In the genomic region with DNA sequence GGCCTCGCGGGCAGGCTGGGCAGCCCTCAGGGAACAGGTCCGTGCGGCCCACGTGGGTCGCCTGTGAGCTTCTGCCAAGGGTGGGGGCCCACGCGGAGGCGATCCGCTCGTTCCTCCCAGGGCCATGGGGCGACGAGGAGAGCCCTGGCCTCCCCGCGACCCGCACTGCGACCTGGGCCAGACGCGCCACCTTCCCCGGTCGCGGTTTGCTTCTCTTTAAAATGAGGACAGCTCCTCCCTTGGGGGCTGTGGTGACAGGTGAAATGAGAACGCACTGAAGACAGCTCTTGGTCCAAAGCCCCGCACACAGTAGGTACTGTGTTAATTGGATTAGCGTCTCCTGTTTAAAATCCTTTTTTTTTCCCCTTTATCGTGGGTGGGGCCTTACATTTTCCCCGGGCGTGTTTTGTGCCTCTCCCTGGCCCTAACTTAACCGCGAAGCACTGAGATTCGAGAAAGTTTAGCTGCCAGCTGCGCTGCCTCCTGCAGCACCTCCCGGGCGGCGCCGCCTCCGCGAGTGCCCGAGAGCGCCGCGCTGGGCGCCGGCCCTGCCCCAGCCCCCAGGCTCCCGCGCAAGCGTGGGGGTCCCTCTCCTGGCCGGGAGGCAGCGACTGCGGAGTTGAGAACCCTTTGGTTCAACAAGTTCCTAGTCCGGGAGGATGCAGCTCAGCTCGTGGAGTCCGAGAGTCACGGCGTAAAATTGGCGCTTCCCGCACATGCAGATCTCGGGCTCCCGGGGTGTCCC, we compare ENCODE assay signal across 8 cellular contexts. TPM values are rescaled to one million over a fixed set of nuclear protein-coding genes. Genes with fewer than 3 reads are reported as not detected.
A peak's percentile ranks its signal among the peaks of the same experiment; 100 is the strongest.
DNase-seq lines count a peak whose midpoint lies in the region; ATAC-seq and TF ChIP-seq lines count a peak whose summit lies in the region.

No MANE protein-coding gene starts in this region.

- peak overlapping the region; percentile 67 for H3K4me3 ChIP-seq in A673 (ENCODE audit: low read depth, low read length, poor library complexity, severe bottlenecking)
- peak overlapping the region; percentile 82 to 95 for H3K4me3 ChIP-seq in mesenchymal stem cell (ENCODE audit: insufficient read depth in 1 of 2, low read depth in 1 of 2, low read length in 2 of 2)

- H3K4me1 Mint-ChIP-seq in activated CD4-positive, alpha-beta T cell treated with anti-CD3 and anti-CD28 coated beads, Interleukin-2, amount 10 ng/mL, durations not matched to agents 7 days and 5 days, result peaks cover 69% of the 10 kb centered on the region
- H3K4me1 Mint-ChIP-seq in effector memory CD8-positive, alpha-beta T cell (ENCODE audit: low read depth in 2 of 2), result peaks cover 48 to 49% of the 10 kb centered on the region in 2 donors
- H3K4me1 Mint-ChIP-seq in stimulated activated naive CD8-positive, alpha-beta T cell treated with anti-CD3 and anti-CD28 coated beads, Interleukin-15, Interleukin-2, amounts not matched to agents 100 ng/mL and 50 ng/mL, for 24 hours (ENCODE audit: low read depth), result peaks cover 79% of the 10 kb centered on the region

- no peak overlapping the region for H2AFZ ChIP-seq in mesenchymal stem cell (ENCODE audit: low read depth, low read length)

- peak overlapping the region; percentile 99 for H3K4me2 ChIP-seq in mesenchymal stem cell (ENCODE audit: low read length, poor library complexity, severe bottlenecking)

- no peak overlapping the region for H2AK5ac ChIP-seq in mesenchymal stem cell (ENCODE audit: low read length, severe bottlenecking)

- H3K27ac ChIP-seq in A673 (ENCODE audit: low read depth, low read length, poor library complexity, severe bottlenecking), result no peak overlapping the region
- H3K27ac ChIP-seq in mesenchymal stem cell (ENCODE audit: low read length, poor library complexity, severe bottlenecking), result no peak overlapping the region

- no peak; the same call in 1 of the 2 replicates for TF ChIP-seq CTCF in A673 (conservative IDR thresholded peaks at IDR 0.05; ENCODE audit: low read depth, low read length)

- H4K8ac ChIP-seq in mesenchymal stem cell (ENCODE audit: low read length), result peak overlapping the region; percentile 64

- H3K4me3 Mint-ChIP-seq in activated CD4-positive, alpha-beta T cell treated with anti-CD3 and anti-CD28 coated beads, Interleukin-2, amount 10 ng/mL, durations not matched to agents 7 days and 5 days, result peak overlapping the region; percentile 97
- H3K4me3 Mint-ChIP-seq in effector memory CD8-positive, alpha-beta T cell, result peak overlapping the region; percentile 85 to 88
- peak overlapping the region; percentile 97 for H3K4me3 Mint-ChIP-seq in stimulated activated naive CD8-positive, alpha-beta T cell treated with anti-CD3 and anti-CD28 coated beads, Interleukin-15, Interleukin-2, amounts not matched to agents 100 ng/mL and 50 ng/mL, for 24 hours

- H3K14ac ChIP-seq in mesenchymal stem cell (ENCODE audit: low read length in 2 of 2), result no peak overlapping the region

- DNase-seq in A673 (ENCODE audit: low spot score) (peak; percentile 51), LHCN-M2 (ENCODE audit: low read depth) (peak; percentile 57), mesenchymal stem cell (peak; percentile 50)
- DNase-seq in activated CD4-positive, alpha-beta T cell treated with anti-CD3 and anti-CD28 coated beads, Interleukin-2, amount 10 ng/mL, durations not matched to agents 7 days and 5 days, result peak; percentile 60
- peak; percentile 41 to 55 (median 50) for DNase-seq in effector memory CD8-positive, alpha-beta T cell

- CTCF ChIA-PET in A673 (lab: Charles Lee), result interaction anchor here (1.3 kb wide), 1 partner anchor 105 kb away, joined by 11 read pairs; no protein-coding TSS in a partner anchor
- CTCF ChIA-PET in activated CD4-positive, alpha-beta T cell treated with anti-CD3 and anti-CD28 coated beads, Interleukin-2, amount 10 ng/mL, durations not matched to agents 7 days and 5 days (lab: Charles Lee), result interaction anchor here (1.0 to 5.7 kb wide), 12 partner anchors 14 to 1450 kb away, joined by 3 to 31 read pairs (median 4); no protein-coding TSS in a partner anchor

- no peaks in the 10 kb centered on the region for H3K9me3 Mint-ChIP-seq in activated CD4-positive, alpha-beta T cell treated with anti-CD3 and anti-CD28 coated beads, Interleukin-2, amount 10 ng/mL, durations not matched to agents 7 days and 5 days
- no peaks in the 10 kb centered on the region for H3K9me3 Mint-ChIP-seq in effector memory CD8-positive, alpha-beta T cell
- H3K9me3 Mint-ChIP-seq in stimulated activated naive CD8-positive, alpha-beta T cell treated with anti-CD3 and anti-CD28 coated beads, Interleukin-15, Interleukin-2, amounts not matched to agents 100 ng/mL and 50 ng/mL, for 24 hours, result no peaks in the 10 kb centered on the region

- H3K4me1 ChIP-seq in A673 (ENCODE audit: insufficient read depth, low read length, poor library complexity, severe bottlenecking), result peaks cover 14% of the 10 kb centered on the region
- peaks cover 21% of the 10 kb centered on the region for H3K4me1 ChIP-seq in mesenchymal stem cell (ENCODE audit: control insufficient read depth, insufficient read depth, low read depth, low read length)

- H4K91ac ChIP-seq in mesenchymal stem cell (ENCODE audit: low read length), result peak overlapping the region; percentile 57

- H2BK15ac ChIP-seq in mesenchymal stem cell (ENCODE audit: low read depth, poor library complexity, severe bottlenecking), result no peak overlapping the region

- H3K23ac ChIP-seq in mesenchymal stem cell (ENCODE audit: low read length in 2 of 2), result peak overlapping the region in 1 of 2 experiments; percentile 98

- H3K27me3 ChIP-seq in A673 (replicated peaks; ENCODE audit: insufficient read depth, low read depth, low read length, poor library complexity), result no peaks in the 10 kb centered on the region
- H3K27me3 ChIP-seq in mesenchymal stem cell (ENCODE audit: control insufficient read depth in 1 of 2, insufficient read depth in 1 of 2, low read length in 2 of 2), result no peaks in the 10 kb centered on the region

- H3K9ac ChIP-seq in mesenchymal stem cell (ENCODE audit: low read length), result peak overlapping the region; percentile 83

- peak overlapping the region; percentile 92 for H3K27ac Mint-ChIP-seq in activated CD4-positive, alpha-beta T cell treated with anti-CD3 and anti-CD28 coated beads, Interleukin-2, amount 10 ng/mL, durations not matched to agents 7 days and 5 days
- peak overlapping the region; percentile 60 to 81 for H3K27ac Mint-ChIP-seq in effector memory CD8-positive, alpha-beta T cell
- peak overlapping the region; percentile 58 for H3K27ac Mint-ChIP-seq in stimulated activated naive CD8-positive, alpha-beta T cell treated with anti-CD3 and anti-CD28 coated beads, Interleukin-15, Interleukin-2, amounts not matched to agents 100 ng/mL and 50 ng/mL, for 24 hours

- peaks cover 30% of the 10 kb centered on the region for H3K79me1 ChIP-seq in mesenchymal stem cell (replicated peaks; ENCODE audit: low read length, poor library complexity, severe bottlenecking)

- no TSS peak for BruUV-seq in A673 (replicated peaks; lab: Mats Ljungman, UMichigan)

- H3K36me3 Mint-ChIP-seq in activated CD4-positive, alpha-beta T cell treated with anti-CD3 and anti-CD28 coated beads, Interleukin-2, amount 10 ng/mL, durations not matched to agents 7 days and 5 days (ENCODE audit: low read depth), result peaks cover 7% of the 10 kb centered on the region
- peaks cover 3% of the 10 kb centered on the region for H3K36me3 Mint-ChIP-seq in effector memory CD8-positive, alpha-beta T cell (ENCODE audit: insufficient read depth)
- H3K36me3 Mint-ChIP-seq in stimulated activated naive CD8-positive, alpha-beta T cell treated with anti-CD3 and anti-CD28 coated beads, Interleukin-15, Interleukin-2, amounts not matched to agents 100 ng/mL and 50 ng/mL, for 24 hours (ENCODE audit: low read depth), result peaks cover 2% of the 10 kb centered on the region

- POLR2A ChIA-PET in A673 (lab: Charles Lee; ENCODE audit: low non-redundant PET), result interaction anchor here (0.6 kb wide), 1 partner anchor 601 kb away, joined by 3 read pairs; no protein-coding TSS in a partner anchor
- POLR2A ChIA-PET in activated CD4-positive, alpha-beta T cell treated with anti-CD3 and anti-CD28 coated beads, Interleukin-2, amount 10 ng/mL, durations not matched to agents 7 days and 5 days (lab: Charles Lee), result interaction anchor here (0.6 to 0.8 kb wide), 3 partner anchors 105 to 177 kb away, joined by 4 read pairs; no protein-coding TSS in a partner anchor

- H3K4ac ChIP-seq in mesenchymal stem cell (ENCODE audit: low read depth in 1 of 2, low read length in 2 of 2), result no peak overlapping the region

- H2BK12ac ChIP-seq in mesenchymal stem cell (ENCODE audit: low read length in 2 of 2), result peak overlapping the region in 1 of 2 experiments; percentile 51

- no peak overlapping the region for H2BK120ac ChIP-seq in mesenchymal stem cell (ENCODE audit: low read depth, low read length)

- H3K9me3 ChIP-seq in A673 (ENCODE audit: low read depth, low read length, poor library complexity, severe bottlenecking) (no peaks in the 10 kb centered on the region), mesenchymal stem cell (ENCODE audit: control insufficient read depth, low read length) (no peaks in the 10 kb centered on the region)

- no peaks in the 10 kb centered on the region for H3K27me3 Mint-ChIP-seq in activated CD4-positive, alpha-beta T cell treated with anti-CD3 and anti-CD28 coated beads, Interleukin-2, amount 10 ng/mL, durations not matched to agents 7 days and 5 days
- H3K27me3 Mint-ChIP-seq in effector memory CD8-positive, alpha-beta T cell, result no peaks in the 10 kb centered on the region
- no peaks in the 10 kb centered on the region for H3K27me3 Mint-ChIP-seq in stimulated activated naive CD8-positive, alpha-beta T cell treated with anti-CD3 and anti-CD28 coated beads, Interleukin-15, Interleukin-2, amounts not matched to agents 100 ng/mL and 50 ng/mL, for 24 hours

- intact Hi-C loops in A673 (cut with micrococcal nuclease; ENCODE audit: unreplicated experiment), result no loop called here

- WGBS in mesenchymal stem cell, result 2% methylated on average over 56 of the region's 59 CpGs

- H3K36me3 ChIP-seq in A673 (ENCODE audit: insufficient read depth, low read length, poor library complexity, severe bottlenecking) (no peaks in the 10 kb centered on the region), mesenchymal stem cell (ENCODE audit: control insufficient read depth in 1 of 2, insufficient read depth in 2 of 2, low read depth in 1 of 2, low read length in 2 of 2) (no peaks in the 10 kb centered on the region)

- peak overlapping the region; percentile 59 to 94 for H3K18ac ChIP-seq in mesenchymal stem cell (ENCODE audit: low read depth in 1 of 2, low read length in 2 of 2)

- H2BK5ac ChIP-seq in mesenchymal stem cell (ENCODE audit: low read depth, low read length, poor library complexity, severe bottlenecking), result no peak overlapping the region

- ATAC-seq in GM18867 (IDR thresholded peaks at IDR 0.05; ENCODE audit: unreplicated experiment) (peak; percentile 23), GM18868 (IDR thresholded peaks at IDR 0.05; ENCODE audit: unreplicated experiment) (no peak)
- peak; percentile 48 for ATAC-seq in effector memory CD8-positive, alpha-beta T cell (replicated peaks)

RNA-seq across cellular contexts. Expression of gene HPCAL1, which starts 1.1 kb away (rescaled TPM):
- total RNA-seq in A673 (2021) (9.7 and 10.6 TPM in 2 replicates), LHCN-M2 (2014; rRNA removed) (241 and 280 TPM in 2 replicates)
- 101 TPM for polyA plus RNA-seq in LHCN-M2 (2012)
- total RNA-seq in activated CD4-positive, alpha-beta T cell treated with anti-CD3 and anti-CD28 coated beads, Interleukin-2, amount 10 ng/mL, durations not matched to agents 7 days and 5 days, result 10 to 100 TPM; 61.6 to 63.6 TPM
- polyA plus RNA-seq in mesenchymal stem cell (2013, experiment 1 of 2), result 35.6 TPM
- 36.5 TPM for polyA plus RNA-seq in mesenchymal stem cell (2013, experiment 2 of 2)
